Comparison of ENCODE assay signal across 14 cellular contexts in the genomic region with DNA sequence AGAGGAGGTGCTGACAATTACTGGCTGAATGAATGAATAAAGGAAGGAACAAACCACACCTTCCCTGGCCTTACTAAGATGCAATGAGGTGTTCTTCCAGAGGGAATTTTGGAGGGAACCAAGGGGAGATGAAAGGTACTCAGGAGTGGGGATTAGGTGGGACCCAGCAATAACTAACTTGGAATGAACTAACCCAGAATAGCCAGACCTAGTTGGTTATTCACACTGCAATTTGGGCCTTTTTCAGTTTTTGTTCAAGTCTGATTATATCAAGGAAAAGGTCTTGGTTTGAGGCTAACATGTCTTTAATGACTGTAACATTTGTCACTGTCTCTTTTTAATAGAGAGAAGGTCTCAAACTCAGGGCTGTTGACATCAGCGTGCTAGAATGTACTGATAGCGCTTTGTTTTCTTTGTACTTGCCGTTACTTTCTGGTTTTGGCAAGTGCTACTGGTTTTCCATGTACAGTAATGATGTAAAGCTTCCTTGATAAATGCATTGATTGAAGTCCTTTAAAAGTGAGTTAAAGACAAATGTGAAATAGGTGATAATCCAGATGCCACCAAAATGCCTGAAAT. TPM values are rescaled to one million over a fixed set of nuclear protein-coding genes. Genes with fewer than 3 reads are reported as not detected.
DNase-seq lines count a peak whose midpoint lies in the region; ATAC-seq, FAIRE-seq and TF ChIP-seq lines count a peak whose summit lies in the region.
"Had no signal": no experiment of that assay in that cellular context is flagged by ENCODE, and none has a peak within 500 bp of the region (broad histone marks: within the 10 kb centered on the region; RNA-seq: fewer than 3 reads in every experiment).

No MANE protein-coding gene starts in this region.

- TF ChIP-seq EP300 in K562 (IDR thresholded peaks at IDR 0.05; ENCODE audit: low read length): no peak

- FAIRE-seq in K562 (lab: Jason Lieb, UNC): peak; percentile 59

- WGBS in K562 (ENCODE audit: insufficient coverage, low coverage, missing lambda C conversion rate): 4% methylated on average over 3 of the region's 3 CpGs
- 68 to 77% methylated on average over 3 of the region's 3 CpGs for WGBS in mesodermal cell (ENCODE audit: insufficient coverage in 2 of 2), 2 experiments

- H3K4me1 ChIP-seq in left ventricle myocardium inferior: peaks cover 90% of the 10 kb centered on the region
- H3K4me1 ChIP-seq in K562 (replicated peaks in 1 of 2; ENCODE audit: control insufficient read depth in 2 of 2, insufficient read depth in 2 of 2, low read length in 2 of 2): peaks cover 21 to 76% of the 10 kb centered on the region in 2 experiments; a peak in 4 of 5 replicates
- H3K4me1 ChIP-seq in mesodermal cell (ENCODE audit: control insufficient read depth, insufficient read depth, low read length, poor library complexity, severe bottlenecking): peaks cover 25% of the 10 kb centered on the region
- H3K4me1 ChIP-seq in upper lobe of right lung: peaks cover 53% of the 10 kb centered on the region

- peak overlapping the region; percentile 97 for H3K27ac ChIP-seq in left ventricle myocardium inferior (replicated peaks)
- peak overlapping the region; percentile 35; the same call in 1 of the 3 replicates for H3K27ac ChIP-seq in K562 (ENCODE audit: extremely low read depth, low read depth, low read length)
- peak overlapping the region; percentile 83 for H3K27ac ChIP-seq in mesodermal cell (ENCODE audit: low read depth, low read length, severe bottlenecking)
- H3K27ac ChIP-seq in upper lobe of right lung: peak overlapping the region; percentile 47
- H3K27ac ChIP-seq: HL-60, PC-9 had no signal

- no peaks in the 10 kb centered on the region for H3K9me1 ChIP-seq in K562 (ENCODE audit: control insufficient read depth, insufficient read depth, low read length)

- CTCF ChIA-PET in K562 (lab: Yijun Ruan, JAX; ENCODE audit: low intra/inter-chr PET ratio): no interaction called here

- H3K9ac ChIP-seq in K562 (ENCODE audit: insufficient read depth in 1 of 2, low read depth in 2 of 2, low read length in 2 of 2): peak overlapping the region in 1 of 2 experiments; percentile 81; a peak in 3 of 4 replicates

- no peak for TF ChIP-seq POLR2A in K562 (conservative IDR thresholded peaks at IDR 0.05)

- intact Hi-C loops in left ventricle myocardium inferior (cut with micrococcal nuclease): loop anchor here (5.0 kb wide), 1 partner anchor 117 kb away; no protein-coding TSS in a partner anchor
- intact Hi-C loops in left ventricle myocardium superior (cut with micrococcal nuclease): no loop called here
- intact Hi-C loops in K562 (cut with micrococcal nuclease): loop anchor here (10.0 kb wide), 1 partner anchor 225 kb away; no protein-coding TSS in a partner anchor
- intact Hi-C loops in upper lobe of right lung (cut with DNase I): no loop called here

- H3K4me2 ChIP-seq in K562 (ENCODE audit: insufficient read depth, low read length): no peak overlapping the region
- H3K4me2 ChIP-seq: PC-9 had no signal

- BruUV-seq in K562 (replicated peaks; lab: Mats Ljungman, UMichigan): no TSS peak

- H3K4me3 ChIP-seq in left ventricle myocardium inferior: no peak overlapping the region
- H3K4me3 ChIP-seq in K562: no peak overlapping the region
- H3K4me3 ChIP-seq in mesodermal cell (ENCODE audit: extremely low read depth, insufficient read depth, low read length, poor library complexity, severe bottlenecking): no peak overlapping the region
- H3K4me3 ChIP-seq in upper lobe of right lung: no peak overlapping the region
- H3K4me3 ChIP-seq: left lung, PC-9, transverse colon had no signal

- TF ChIP-seq CTCF in left ventricle myocardium inferior (IDR thresholded peaks at IDR 0.05; ENCODE audit: borderline replicate concordance): no peak
- no peak for TF ChIP-seq CTCF in K562 (IDR thresholded peaks at IDR 0.05 in 2 of 3, conservative IDR thresholded peaks at IDR 0.05 in 1 of 3; ENCODE audit: insufficient read depth in 2 of 3, low read depth in 1 of 3, low read length in 3 of 3)
- no peak for TF ChIP-seq CTCF in upper lobe of right lung (IDR thresholded peaks at IDR 0.05)

- no peak for DNase-seq in left ventricle myocardium inferior
- no peak for DNase-seq in left ventricle myocardium superior
- DNase-seq in K562 (ENCODE audit: extremely low read depth in 1 of 4, low spot score in 3 of 4): no peak
- no peak for DNase-seq in upper lobe of right lung
- DNase-seq in SKM-1 (lab: John Stamatoyannopoulos, UW; ENCODE audit: unreplicated experiment): no peak
- no peak for DNase-seq in HK-2 (ENCODE audit: unreplicated experiment)
- DNase-seq: GOT3, left lung, nucleus accumbens, transverse colon had no signal

- POLR2A ChIA-PET in K562 (lab: Yijun Ruan, JAX): no interaction called here

- H3K9me3 ChIP-seq in left ventricle myocardium inferior (replicated peaks) (no peaks in the 10 kb centered on the region), K562 (replicated peaks; ENCODE audit: control insufficient read depth, insufficient read depth, low read depth, low read length) (no peaks in the 10 kb centered on the region), mesodermal cell (ENCODE audit: control insufficient read depth, low read length) (no peaks in the 10 kb centered on the region), upper lobe of right lung (no peaks in the 10 kb centered on the region)
- H3K9me3 ChIP-seq: left lung, transverse colon had no signal

- TF ChIP-seq RAD21 in K562 (CRISPR knock-in tag; conservative IDR thresholded peaks at IDR 0.05 in 1 of 2, IDR thresholded peaks at IDR 0.05 in 1 of 2): no peak

- H3K79me2 ChIP-seq in K562 (ENCODE audit: control insufficient read depth, insufficient read depth, low read length): peaks cover 14% of the 10 kb centered on the region

- peaks cover 16% of the 10 kb centered on the region for H3K27me3 ChIP-seq in left ventricle myocardium inferior (ENCODE audit: low read depth)
- H3K27me3 ChIP-seq in K562 (ENCODE audit: control insufficient read depth in 2 of 2, insufficient read depth in 2 of 2, low read length in 2 of 2): no peaks in the 10 kb centered on the region
- H3K27me3 ChIP-seq in upper lobe of right lung: no peaks in the 10 kb centered on the region

- peaks cover 3% of the 10 kb centered on the region; the same call in 1 of the 2 replicates for H4K20me1 ChIP-seq in K562 (replicated peaks; ENCODE audit: control insufficient read depth, insufficient read depth, low read length)

- in situ Hi-C loops in K562 (cut with MboI): no loop called here

- ATAC-seq in left ventricle myocardium superior: no peak
- ATAC-seq in K562: no peak
- ATAC-seq in upper lobe of right lung: no peak
- ATAC-seq in GM21576 (IDR thresholded peaks at IDR 0.05; ENCODE audit: unreplicated experiment): no peak
- ATAC-seq: left lung had no signal

- no peaks in the 10 kb centered on the region for H3K36me3 ChIP-seq in left ventricle myocardium inferior
- no peaks in the 10 kb centered on the region for H3K36me3 ChIP-seq in K562 (ENCODE audit: control insufficient read depth, insufficient read depth, low read length)
- peaks cover 2% of the 10 kb centered on the region for H3K36me3 ChIP-seq in mesodermal cell (ENCODE audit: control insufficient read depth, insufficient read depth, low read length)
- no peaks in the 10 kb centered on the region for H3K36me3 ChIP-seq in upper lobe of right lung
- H3K36me3 ChIP-seq: left lung, transverse colon had no signal

- H2AFZ ChIP-seq in K562 (ENCODE audit: low read depth, low read length): no peak overlapping the region
- H2AFZ ChIP-seq: PC-9 had no signal

TF ChIP-seq in K562, 482 proteins besides CTCF, POLR2A, EP300 and RAD21 (continues in another document):
- TF ChIP-seq FOXJ3 (CRISPR knock-in tag; IDR thresholded peaks at IDR 0.05) (no peak), GATAD2B (IDR thresholded peaks at IDR 0.05; ENCODE audit: borderline replicate concordance) (no peak), ADNP (tag; IDR thresholded peaks at IDR 0.05) (peak; percentile 13; the same call in 1 of the 2 replicates)
- TF ChIP-seq, protein P1, sequence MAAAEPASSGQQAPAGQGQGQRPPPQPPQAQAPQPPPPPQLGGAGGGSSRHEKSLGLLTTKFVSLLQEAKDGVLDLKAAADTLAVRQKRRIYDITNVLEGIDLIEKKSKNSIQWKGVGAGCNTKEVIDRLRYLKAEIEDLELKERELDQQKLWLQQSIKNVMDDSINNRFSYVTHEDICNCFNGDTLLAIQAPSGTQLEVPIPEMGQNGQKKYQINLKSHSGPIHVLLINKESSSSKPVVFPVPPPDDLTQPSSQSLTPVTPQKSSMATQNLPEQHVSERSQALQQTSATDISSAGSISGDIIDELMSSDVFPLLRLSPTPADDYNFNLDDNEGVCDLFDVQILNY (CRISPR knock-in tag; IDR thresholded peaks at IDR 0.05): no peak

RNA-seq across cellular contexts. Expression of gene PLXND1, which starts 3.2 kb away (rescaled TPM):
- total RNA-seq in left ventricle myocardium inferior (45.5 TPM), left ventricle myocardium superior (56.6 TPM), K562 (2014; rRNA removed) (10.6 and 17.2 TPM in 2 replicates), K562 (2014; rRNA removed; fragmentation: Illumina TruSeq; extraction: Trizol) (8.4 and 11.2 TPM in 2 replicates), K562 (2015; rRNA removed; fragmentation: Illumina TruSeq; extraction: Trizol) (18.6 and 18.8 TPM in 2 replicates), K562 (2021) (28.1 and 28.2 TPM in 2 replicates), upper lobe of right lung (284 TPM)
- total RNA-seq in K562 (2011; cell fraction: chromatin; rRNA removed; ENCODE audit: low replicate concordance): 63.2 and 146 TPM in 2 replicates
- 60.7 and 67.2 TPM in 2 replicates for total RNA-seq in K562 (2011; cell fraction: nucleolus; rRNA removed)
- total RNA-seq in K562 (2011; cell fraction: nucleoplasm; rRNA removed): 60.1 and 91.1 TPM in 2 replicates
- polyA plus RNA-seq in K562 (2011; rRNA removed) (14.0 and 18.1 TPM in 2 replicates), K562 (2014; fragmentation: Illumina TruSeq; extraction: Trizol) (28.8 and 33.3 TPM in 2 replicates), K562 (2014; fragmentation: Nextera tagmentation; extraction: Ambion mirVana) (under 1 TPM; 0.34 to 0.70 TPM), K562 (2014; rRNA removed) (24.8 and 24.9 TPM in 2 replicates)
- polyA plus RNA-seq in K562 (2011; cell fraction: cytosol; rRNA removed): 16.9 and 18.1 TPM in 2 replicates
- 98.5 and 119 TPM in 2 replicates for polyA plus RNA-seq in K562 (2011; cell fraction: nucleus; rRNA removed)
- polyA plus RNA-seq in K562 (2012): 27.6 and 28.7 TPM in 2 replicates
- 10.0 and 13.0 TPM in 2 replicates for polyA minus RNA-seq in K562 (2011; rRNA and poly(A)+ RNA removed)
- polyA minus RNA-seq in K562 (2011; cell fraction: cytosol; rRNA and poly(A)+ RNA removed): 16.8 and 20.7 TPM in 2 replicates
- 24.2 and 31.4 TPM in 2 replicates for polyA minus RNA-seq in K562 (2011; cell fraction: nucleus; rRNA and poly(A)+ RNA removed)
- polyA plus RNA-seq in mesodermal cell (2013, experiment 1 of 2): 443 TPM
- polyA plus RNA-seq in mesodermal cell (2013, experiment 2 of 2): 298 TPM

Comparison
In these comparisons a context has a peak if more than half of its experiments do, and no peak if none do; other contexts are left out.
1. intact Hi-C loops: an anchor here in left ventricle myocardium inferior (5.0 kb wide) and K562 (10.0 kb wide); none called in left ventricle myocardium superior and upper lobe of right lung.
2. H3K27ac ChIP-seq: peak in every context shown above with its lines; median percentile 97 in left ventricle myocardium inferior; 83 in mesodermal cell; 47 in upper lobe of right lung; 35 in K562.